Comparison of ENCODE assay signal across 8 cellular contexts in the genomic region with DNA sequence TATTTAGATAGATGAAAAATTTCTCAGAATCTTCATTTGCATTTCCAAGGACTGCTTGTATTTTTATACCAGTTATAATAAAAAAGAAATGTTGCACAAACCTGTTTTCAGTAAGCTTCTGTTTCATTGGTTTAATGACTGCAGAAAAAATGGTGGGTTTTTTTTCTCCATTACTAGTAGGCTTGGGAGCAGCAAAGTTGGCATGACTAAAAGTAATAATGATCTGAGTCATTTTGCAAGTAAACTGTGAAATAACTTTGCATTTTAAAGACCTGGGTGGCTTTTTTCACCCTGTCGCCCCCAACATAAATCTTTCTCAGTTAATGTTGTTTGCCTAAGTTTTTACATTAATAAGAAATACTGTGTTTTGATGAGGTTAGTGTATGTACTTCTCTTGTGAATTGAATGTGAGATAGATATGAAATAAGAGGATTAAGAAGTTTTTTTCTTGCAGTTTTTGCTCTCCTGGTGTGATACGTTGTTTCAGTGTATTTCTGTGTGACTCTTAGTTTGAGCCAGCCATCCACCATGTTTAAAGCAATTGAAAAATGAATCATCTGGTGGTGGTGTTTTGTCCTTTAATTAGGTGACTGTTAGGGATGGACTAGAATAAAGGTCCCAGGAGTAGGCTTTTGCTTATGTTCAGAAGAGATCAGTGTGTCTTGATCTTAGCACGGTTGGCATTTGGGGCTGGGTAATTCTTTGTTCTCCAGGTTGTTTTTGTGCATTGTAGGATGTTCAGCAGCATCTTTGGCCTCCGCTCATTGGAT. TPM values are rescaled to one million over a fixed set of nuclear protein-coding genes. Genes with fewer than 3 reads are reported as not detected.
DNase-seq lines count a peak whose midpoint lies in the region; ATAC-seq and TF ChIP-seq lines count a peak whose summit lies in the region.

No MANE protein-coding gene starts in this region.

- peaks cover 30% of the 10 kb centered on the region for H3K27me3 Mint-ChIP-seq in endodermal cell (ENCODE audit: insufficient read depth)

- H3K4me3 ChIP-seq in A673 (ENCODE audit: low read depth, low read length, poor library complexity, severe bottlenecking) (peak overlapping the region; percentile 89), endodermal cell (ENCODE audit: low read length) (peak overlapping the region; percentile 98), osteoblast (ENCODE audit: insufficient read depth, low read length) (peak overlapping the region; percentile 95)

- H3K4me1 Mint-ChIP-seq in endodermal cell: peaks cover 31% of the 10 kb centered on the region

- peaks cover 55% of the 10 kb centered on the region for H3K79me2 ChIP-seq in osteoblast (ENCODE audit: insufficient read depth, low read length)

- WGBS in endodermal cell (ENCODE audit: insufficient coverage in 1 of 2, insufficient read length in 1 of 2), 2 experiments: 54 to 55% methylated on average over 2 to 4 of the region's 4 CpGs

- H2AFZ ChIP-seq in osteoblast (ENCODE audit: low read length): peak overlapping the region; percentile 85

- POLR2A ChIA-PET in A673 (lab: Charles Lee; ENCODE audit: low non-redundant PET): no interaction called here

- peak overlapping the region; percentile 99 for H3K4me2 ChIP-seq in osteoblast (ENCODE audit: insufficient read depth, low read length)

- CTCF ChIA-PET in A673 (lab: Charles Lee): no interaction called here

- H3K4me1 ChIP-seq in A673 (ENCODE audit: insufficient read depth, low read length, poor library complexity, severe bottlenecking): peaks cover 30% of the 10 kb centered on the region
- peaks cover 6% of the 10 kb centered on the region for H3K4me1 ChIP-seq in endodermal cell (ENCODE audit: control insufficient read depth, insufficient read depth, low read length)
- peaks cover 15% of the 10 kb centered on the region for H3K4me1 ChIP-seq in osteoblast (ENCODE audit: insufficient read depth, low read length)

- H3K9me3 Mint-ChIP-seq in endodermal cell: no peaks in the 10 kb centered on the region

- H3K4me3 Mint-ChIP-seq in endodermal cell: peak overlapping the region; percentile 80

- peak overlapping the region; percentile 86 for H3K27ac ChIP-seq in A673 (ENCODE audit: low read depth, low read length, poor library complexity, severe bottlenecking)
- H3K27ac ChIP-seq in endodermal cell (ENCODE audit: low read depth, low read length): no peak overlapping the region
- H3K27ac ChIP-seq in osteoblast (ENCODE audit: low read depth, low read length): peak overlapping the region; percentile 95

- H3K36me3 ChIP-seq in A673 (ENCODE audit: insufficient read depth, low read length, poor library complexity, severe bottlenecking): no peaks in the 10 kb centered on the region
- H3K36me3 ChIP-seq in endodermal cell (ENCODE audit: control insufficient read depth, insufficient read depth, low read length): no peaks in the 10 kb centered on the region
- no peaks in the 10 kb centered on the region for H3K36me3 ChIP-seq in osteoblast (ENCODE audit: insufficient read depth, low read length)

- DNase-seq in A673 (ENCODE audit: low spot score): peak; percentile 47
- peak; percentile 10 for DNase-seq in NCI-H2171 (lab: John Stamatoyannopoulos, UW)
- no peak for DNase-seq in endodermal cell
- peak; percentile 75 for DNase-seq in osteoblast (ENCODE audit: insufficient read length, low spot score, missing footprints)
- DNase-seq in anterior cingulate cortex (lab: John Stamatoyannopoulos, UW): no peak
- no peak for DNase-seq in inferior parietal cortex (ENCODE audit: extremely low spot score)
- DNase-seq in SHP77 (lab: John Stamatoyannopoulos, UW): no peak

- TSS peak; percentile 32 for BruUV-seq in A673 (replicated peaks; lab: Mats Ljungman, UMichigan)

- no peak overlapping the region for H3K27ac Mint-ChIP-seq in endodermal cell

- H3K36me3 Mint-ChIP-seq in endodermal cell (ENCODE audit: low read depth): no peaks in the 10 kb centered on the region

- ATAC-seq in GM18858 (IDR thresholded peaks at IDR 0.05; ENCODE audit: unreplicated experiment): peak; percentile 61

- H3K9me3 ChIP-seq in A673 (ENCODE audit: low read depth, low read length, poor library complexity, severe bottlenecking): no peaks in the 10 kb centered on the region
- H3K9me3 ChIP-seq in endodermal cell (ENCODE audit: control insufficient read depth, low read length): no peaks in the 10 kb centered on the region
- no peaks in the 10 kb centered on the region for H3K9me3 ChIP-seq in osteoblast (ENCODE audit: low read depth, low read length)

- H3K27me3 ChIP-seq in A673 (replicated peaks; ENCODE audit: insufficient read depth, low read depth, low read length, poor library complexity) (no peaks in the 10 kb centered on the region), endodermal cell (ENCODE audit: control insufficient read depth, insufficient read depth, low read length, poor library complexity, severe bottlenecking) (no peaks in the 10 kb centered on the region), osteoblast (ENCODE audit: insufficient read depth, low read length) (no peaks in the 10 kb centered on the region)

- peaks cover 17% of the 10 kb centered on the region for H4K20me1 ChIP-seq in osteoblast (ENCODE audit: insufficient read depth, low read length)

- intact Hi-C loops in A673 (cut with micrococcal nuclease; ENCODE audit: unreplicated experiment): loop anchor here (2.0 to 5.0 kb wide), 3 partner anchors 46 to 306 kb away; no protein-coding TSS in a partner anchor

- no peak for TF ChIP-seq CTCF in A673 (conservative IDR thresholded peaks at IDR 0.05; ENCODE audit: low read depth, low read length)
- no peak for TF ChIP-seq CTCF in endodermal cell (conservative IDR thresholded peaks at IDR 0.05)
- TF ChIP-seq CTCF in osteoblast (IDR thresholded peaks at IDR 0.05; ENCODE audit: extremely low read depth, low read depth, low read length): no peak

- peak overlapping the region; percentile 80 for H3K9ac ChIP-seq in endodermal cell (ENCODE audit: extremely low read depth, low read length, poor library complexity, severe bottlenecking)

RNA-seq across cellular contexts. Expression of a gene that starts 1.8 kb away (rescaled TPM):
- total RNA-seq in A673 (2021) (19.8 and 22.4 TPM in 2 replicates), endodermal cell (10 to 100 TPM; 21.5 to 27.0 TPM), osteoblast (36.2 and 42.1 TPM in 2 replicates)
- polyA plus RNA-seq in endodermal cell (2013, experiment 1 of 2): 34.3 TPM
- 28.9 TPM for polyA plus RNA-seq in endodermal cell (2013, experiment 2 of 2)

Comparison
In these comparisons a context has a peak if more than half of its experiments do, and no peak if none do; other contexts are left out.
1. DNase-seq: peak in A673 (single experiment), NCI-H2171 (single experiment) and osteoblast (single experiment); none in endodermal cell (single experiment), anterior cingulate cortex (0 of 58), inferior parietal cortex (single experiment) and SHP77 (0 of 2).
2. Peak in every context shown above with its lines, with median percentiles within 50 percentile points of each other: H3K4me3 ChIP-seq.